Comparison of ENCODE assay signal across 21 cellular contexts in the genomic region with DNA sequence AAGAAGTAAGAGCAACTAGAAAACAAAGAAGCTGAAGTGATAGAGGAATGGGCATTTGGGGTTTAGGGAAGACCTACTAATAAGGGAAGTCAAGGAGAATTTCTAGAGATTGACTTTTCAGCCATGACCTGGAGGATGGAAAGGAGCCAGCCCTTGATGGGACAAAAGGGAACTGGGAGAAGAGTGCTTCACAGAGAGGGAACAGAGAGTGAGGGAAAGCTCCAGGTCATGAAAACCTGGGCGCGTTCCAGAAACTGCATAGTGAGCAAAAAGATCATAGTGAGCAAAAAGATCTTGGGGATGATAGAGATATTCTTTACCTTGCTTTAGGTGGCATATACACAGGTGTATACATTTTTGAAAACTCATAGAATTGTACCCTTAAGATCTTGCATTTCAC.
"Had no signal": no experiment of that assay in that cellular context is flagged by ENCODE, and none has a peak within 500 bp of the region (broad histone marks: within the 10 kb centered on the region; RNA-seq: fewer than 3 reads in every experiment).

No MANE protein-coding gene starts in this region.

- DNase-seq: colonic mucosa; cortex of kidney; effector CD8-positive, alpha-beta T cell; effector memory CD8-positive, alpha-beta T cell; endodermal cell; erythroblast; esophagus squamous epithelium; foreskin fibroblast; foreskin melanocyte; gastrocnemius medialis; glutamatergic neuron; head of caudate nucleus; heart right ventricle; hippocampal formation; left cardiac atrium; left lung; left ventricle myocardium superior; lower lobe of right lung; mesenchymal stem cell had no signal

- H3K27me3 ChIP-seq: colonic mucosa, esophagus squamous epithelium, gastrocnemius medialis, heart right ventricle, left lung had no signal

- H3K9me3 ChIP-seq: colonic mucosa, esophagus squamous epithelium, gastrocnemius medialis, heart right ventricle, left lung, lower lobe of right lung had no signal

- H3K4me3 ChIP-seq: colonic mucosa, esophagus squamous epithelium, gastrocnemius medialis, heart right ventricle, left lung, lower lobe of right lung had no signal

- H3K4me1 ChIP-seq: colonic mucosa, esophagus squamous epithelium, gastrocnemius medialis, heart right ventricle, left lung, lower lobe of right lung had no signal

- ATAC-seq: effector memory CD8-positive, alpha-beta T cell; esophagus mucosa; gastrocnemius medialis; heart right ventricle; left cardiac atrium; left lung; left ventricle myocardium superior; lower lobe of right lung had no signal

- H3K36me3 ChIP-seq: colonic mucosa, esophagus squamous epithelium, gastrocnemius medialis, heart right ventricle, left lung, lower lobe of right lung had no signal

- H3K27ac ChIP-seq: colonic mucosa, epithelial cell of prostate, esophagus squamous epithelium, gastrocnemius medialis, heart right ventricle, left lung, lower lobe of right lung had no signal
